In genomic region chr9:108855529-108855886, GRCh38 we compare ENCODE assay signal across 9 cellular contexts. TPM values are rescaled to one million over a fixed set of nuclear protein-coding genes. Genes with fewer than 3 reads are reported as not detected.
"Had no signal": no experiment of that assay in that cellular context is flagged by ENCODE, and none has a peak within 500 bp of the region (broad histone marks: within the 10 kb centered on the region; RNA-seq: fewer than 3 reads in every experiment).

No MANE protein-coding gene starts in this region.

- FAIRE-seq: G401.6, GM12878, GM12891, GM12892, GM18507, GM19239 had no signal

- H3K4me3 ChIP-seq: GM12878 had no signal

- ATAC-seq: GM12878 had no signal

- DNase-seq: GDM1, GF-D8 had no signal

RNA-seq across cellular contexts. Expression of gene ACTL7B, which starts 0.3 kb away (rescaled TPM):
- total RNA-seq: G401, GM12878 had no signal
- polyA plus RNA-seq: GM12878 had no signal

RNA-seq across cellular contexts. Expression of gene ACTL7A, which starts 6.6 kb away (rescaled TPM):
- total RNA-seq: G401, GM12878 had no signal
- polyA plus RNA-seq: GM12878 had no signal
